In genomic region chr5:84382363-84383295, GRCh38 we compare ENCODE assay signal across 8 cellular contexts. TPM values are rescaled to one million over a fixed set of nuclear protein-coding genes. Genes with fewer than 3 reads are reported as not detected.
A peak's percentile ranks its signal among the peaks of the same experiment; 100 is the strongest.
DNase-seq lines count a peak whose midpoint lies in the region; ATAC-seq, FAIRE-seq and TF ChIP-seq lines count a peak whose summit lies in the region.

No MANE protein-coding gene starts in this region.

- H3K4me3 ChIP-seq in GM06990 (replicated peaks; ENCODE audit: low read depth, low read length): no peak overlapping the region
- H3K4me3 ChIP-seq in kidney (ENCODE audit: low read length in 2 of 2): peak overlapping the region; percentile 48 to 57

- peak overlapping the region in 1 of 2 donors; percentile 2 for H3K4me3 Mint-ChIP-seq in stimulated activated naive CD8-positive, alpha-beta T cell treated with anti-CD3 and anti-CD28 coated beads, Interleukin-15, amount 100 ng/mL, for 72 hours
- no peak overlapping the region for H3K4me3 Mint-ChIP-seq in T-helper 17 cell

- TF ChIP-seq CTCF in GM06990 (IDR thresholded peaks at IDR 0.05; ENCODE audit: insufficient read depth, low read length, poor library complexity, severe bottlenecking) (no peak), kidney (IDR thresholded peaks at IDR 0.05; ENCODE audit: borderline replicate concordance, extremely low read depth, insufficient read depth) (no peak)

- peaks cover 0 to 7% of the 10 kb centered on the region in 2 donors for H3K4me1 ChIP-seq in kidney (ENCODE audit: control insufficient read depth in 1 of 2, insufficient read depth in 1 of 2, low read depth in 1 of 2, low read length in 2 of 2)

- H3K36me3 ChIP-seq in GM06990 (ENCODE audit: control insufficient read depth, insufficient read depth, low read length) (no peaks in the 10 kb centered on the region), kidney (ENCODE audit: control insufficient read depth in 1 of 2, insufficient read depth in 2 of 2, low read length in 2 of 2) (no peaks in the 10 kb centered on the region)

- peaks cover 52% of the 10 kb centered on the region for H3K27me3 Mint-ChIP-seq in stimulated activated naive CD8-positive, alpha-beta T cell treated with anti-CD3 and anti-CD28 coated beads, Interleukin-15, amount 100 ng/mL, for 72 hours
- H3K27me3 Mint-ChIP-seq in T-helper 17 cell: peaks cover 48% of the 10 kb centered on the region

- no peak for FAIRE-seq in kidney (lab: Jason Lieb, UNC)

- peak; percentile 48 for ATAC-seq in stimulated activated naive CD8-positive, alpha-beta T cell treated with anti-CD3 and anti-CD28 coated beads, Interleukin-15, amount 100 ng/mL, for 72 hours
- ATAC-seq in HG02973 (IDR thresholded peaks at IDR 0.05; ENCODE audit: unreplicated experiment) (no peak), T-helper 17 cell (no peak)

- no peak overlapping the region for H3K9ac ChIP-seq in kidney (ENCODE audit: low read length in 2 of 2)

- no peaks in the 10 kb centered on the region; the same call in 1 of the 2 replicates for H3K27me3 ChIP-seq in GM06990 (replicated peaks; ENCODE audit: control insufficient read depth, insufficient read depth, low read length)

- peak overlapping the region in 1 of 2 donors; percentile 43 for H3K27ac ChIP-seq in kidney (ENCODE audit: low read depth in 2 of 2, low read length in 2 of 2)

- peak; percentile 1 for DNase-seq in GM06990 (ENCODE audit: extremely low read depth, insufficient read length)
- peak; percentile 67 to 69 for DNase-seq in NCI-H524 (lab: John Stamatoyannopoulos, UW)
- peak; percentile 55 for DNase-seq in cerebellum (ENCODE audit: low spot score)
- DNase-seq in kidney: peak; percentile 74
- no peak for DNase-seq in stimulated activated naive CD8-positive, alpha-beta T cell treated with anti-CD3 and anti-CD28 coated beads, Interleukin-15, amount 100 ng/mL, for 72 hours
- no peak for DNase-seq in NCI-H1436 (lab: John Stamatoyannopoulos, UW)
- DNase-seq in T-helper 17 cell: no peak

- H3K4me1 Mint-ChIP-seq in stimulated activated naive CD8-positive, alpha-beta T cell treated with anti-CD3 and anti-CD28 coated beads, Interleukin-15, amount 100 ng/mL, for 72 hours: peaks cover 24% of the 10 kb centered on the region
- peaks cover 4% of the 10 kb centered on the region for H3K4me1 Mint-ChIP-seq in T-helper 17 cell

- intact Hi-C loops in kidney (cut with DNase I): no loop called here

- no peak overlapping the region for H3K27ac Mint-ChIP-seq in stimulated activated naive CD8-positive, alpha-beta T cell treated with anti-CD3 and anti-CD28 coated beads, Interleukin-15, amount 100 ng/mL, for 72 hours
- H3K27ac Mint-ChIP-seq in T-helper 17 cell: no peak overlapping the region

- no peaks in the 10 kb centered on the region for H3K9me3 ChIP-seq in kidney (ENCODE audit: control insufficient read depth in 1 of 2, low read length in 2 of 2)
- H3K9me3 ChIP-seq in T-helper 17 cell (ENCODE audit: control insufficient read depth, low read length, poor library complexity, severe bottlenecking): peaks cover 2% of the 10 kb centered on the region

- H3K9me3 Mint-ChIP-seq in stimulated activated naive CD8-positive, alpha-beta T cell treated with anti-CD3 and anti-CD28 coated beads, Interleukin-15, amount 100 ng/mL, for 72 hours: no peaks in the 10 kb centered on the region

- H3K36me3 Mint-ChIP-seq in T-helper 17 cell (ENCODE audit: low read depth): peaks cover 5% of the 10 kb centered on the region

RNA-seq across cellular contexts. Expression of gene EDIL3, which starts 2.1 kb away (rescaled TPM):
- total RNA-seq in cerebellum (72.4 TPM), kidney (32.8 TPM), T-helper 17 cell (not detected)
- 5.2 TPM for polyA plus RNA-seq in kidney (ENCODE audit: insufficient read depth, low read depth, low replicate concordance)

Comparison
In these comparisons a context has a peak if more than half of its experiments do, and no peak if none do; other contexts are left out.
1. DNase-seq: peak in GM06990 (single experiment), NCI-H524 (2 of 2), cerebellum (single experiment) and kidney (single experiment); none in stimulated activated naive CD8-positive, alpha-beta T cell treated with anti-CD3 and anti-CD28 coated beads, Interleukin-15, amount 100 ng/mL, for 72 hours (0 of 2), NCI-H1436 (single experiment) and T-helper 17 cell (0 of 3).
2. RNA of gene EDIL3, which starts 2.1 kb away (total RNA-seq): 72.4 TPM in cerebellum (single experiment) and 32.8 TPM in kidney (single experiment); not detected in T-helper 17 cell; every median in the first group is over 10 times any median in the second.